14 cellular contexts compared by ENCODE assay signal in the genomic region with DNA sequence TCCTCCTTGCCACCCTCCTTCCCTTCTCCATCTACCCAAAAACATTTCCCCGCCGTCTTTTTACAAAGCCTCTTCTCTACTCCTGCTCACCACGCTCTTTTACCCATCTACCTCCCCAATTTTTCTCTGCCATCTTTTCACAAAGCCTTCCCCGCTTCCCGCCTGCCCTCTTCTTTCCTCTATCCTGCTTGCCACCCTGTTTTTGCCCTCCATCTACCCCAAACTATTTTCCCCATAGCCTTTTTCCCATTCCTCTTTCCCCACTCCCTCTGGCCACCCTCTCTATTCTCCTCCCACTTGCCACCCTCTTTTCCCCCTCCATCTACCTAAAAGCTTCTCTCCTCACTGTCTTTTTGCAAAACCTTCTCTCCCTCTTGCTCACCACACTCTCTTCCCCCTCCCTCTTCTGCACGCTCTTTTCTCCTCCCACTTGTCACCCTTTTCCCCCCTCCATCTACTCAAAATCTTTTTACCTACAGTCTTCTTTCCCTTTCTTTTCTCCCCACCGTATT. TPM values are rescaled to one million over a fixed set of nuclear protein-coding genes. Genes with fewer than 3 reads are reported as not detected.
DNase-seq lines count a peak whose midpoint lies in the region; ATAC-seq, FAIRE-seq and TF ChIP-seq lines count a peak whose summit lies in the region.
"Had no signal": no experiment of that assay in that cellular context is flagged by ENCODE, and none has a peak within 500 bp of the region (broad histone marks: within the 10 kb centered on the region; RNA-seq: fewer than 3 reads in every experiment).

No MANE protein-coding gene starts in this region.

- H2BK20ac ChIP-seq in H9 (ENCODE audit: low read depth, low read length, poor library complexity, severe bottlenecking), result no peak overlapping the region

- peaks cover 0 to 3% of the 10 kb centered on the region in 2 experiments; a peak in 2 of 5 replicates for H3K9me3 Mint-ChIP-seq in H9
- H3K9me3 Mint-ChIP-seq: CD8-positive, alpha-beta T cell had no signal

- peaks cover 11 to 15% of the 10 kb centered on the region in 2 experiments; a peak in 3 of 4 replicates for H3K4me1 Mint-ChIP-seq in H9

- CTCF ChIA-PET in K562 (lab: Yijun Ruan, JAX; ENCODE audit: low intra/inter-chr PET ratio), result no interaction called here

- POLR2A ChIA-PET in K562 (lab: Yijun Ruan, JAX), result interaction anchor here (1.0 to 1.7 kb wide), 5 partner anchors 9 to 36 kb away, joined by 4 to 10 read pairs (median 5); a partner anchor contains a TSS

- no peak overlapping the region for H2BK15ac ChIP-seq in H9 (ENCODE audit: low read depth, low read length)
- no peak overlapping the region for H2BK15ac ChIP-seq in neuronal stem cell (ENCODE audit: low read length)

- FAIRE-seq in K562 (lab: Jason Lieb, UNC), result no peak

- no peak overlapping the region for H3K18ac ChIP-seq in H9 (ENCODE audit: insufficient read length, low read depth, low read length)
- H3K18ac ChIP-seq in neuronal stem cell (ENCODE audit: low read length), result no peak overlapping the region

- H2AFZ ChIP-seq in H9 (ENCODE audit: low read length), result no peak overlapping the region
- H2AFZ ChIP-seq in K562 (ENCODE audit: low read depth, low read length), result peak overlapping the region; percentile 91
- peak overlapping the region; percentile 97 for H2AFZ ChIP-seq in neuronal stem cell (ENCODE audit: low read length)

- H2BK12ac ChIP-seq in H9 (ENCODE audit: insufficient read length, low read depth, low read length), result no peak overlapping the region
- H2BK12ac ChIP-seq in neuronal stem cell (ENCODE audit: low read length), result no peak overlapping the region

- H3T11ph ChIP-seq in H9 (ENCODE audit: low read length), result no peak overlapping the region

- H3K4me1 ChIP-seq in H9 (ENCODE audit: insufficient read depth, low read length), result no peaks in the 10 kb centered on the region
- H3K4me1 ChIP-seq in K562 (replicated peaks in 1 of 2; ENCODE audit: control insufficient read depth in 2 of 2, insufficient read depth in 2 of 2, low read length in 2 of 2), result peaks cover 0 to 24% of the 10 kb centered on the region in 2 experiments; a peak in 3 of 5 replicates
- H3K4me1 ChIP-seq in iPS-18a (ENCODE audit: control insufficient read depth, low read depth, low read length), result no peaks in the 10 kb centered on the region
- peaks cover 2% of the 10 kb centered on the region in 2 donors for H3K4me1 ChIP-seq in neuronal stem cell (ENCODE audit: control insufficient read depth in 2 of 2, insufficient read depth in 1 of 2, low read depth in 1 of 2, low read length in 2 of 2)

- no peaks in the 10 kb centered on the region; the same call in 1 of the 2 replicates for H3K27me3 Mint-ChIP-seq in H9 (ENCODE audit: low read depth)

- H2BK5ac ChIP-seq in H9 (ENCODE audit: insufficient read length, low read length) (no peak overlapping the region), neuronal stem cell (ENCODE audit: low read length) (no peak overlapping the region)

- TF ChIP-seq EP300 in K562 (IDR thresholded peaks at IDR 0.05; ENCODE audit: low read length), result no peak

- no peaks in the 10 kb centered on the region; the same call in 1 of the 2 replicates for H3K79me2 ChIP-seq in H9 (ENCODE audit: insufficient read depth, low read length)
- peaks cover 54% of the 10 kb centered on the region for H3K79me2 ChIP-seq in K562 (ENCODE audit: control insufficient read depth, insufficient read depth, low read length)

- H3K27ac ChIP-seq in H9 (ENCODE audit: insufficient read length, low read depth, low read length) (no peak overlapping the region), K562 (ENCODE audit: extremely low read depth, low read depth, low read length) (no peak overlapping the region; the same call in 2 of the 3 replicates), iPS-18a (ENCODE audit: low read length) (no peak overlapping the region), neuronal stem cell (replicated peaks; ENCODE audit: low read length) (no peak overlapping the region)

- H3K36me3 ChIP-seq in K562 (ENCODE audit: control insufficient read depth, insufficient read depth, low read length) (peaks cover 22% of the 10 kb centered on the region; the same call in 1 of the 3 replicates), iPS-18a (ENCODE audit: control insufficient read depth, low read depth, low read length) (peaks cover under 1% of the 10 kb centered on the region), neuronal stem cell (replicated peaks in 1 of 2; ENCODE audit: control insufficient read depth in 2 of 2, insufficient read depth in 2 of 2, low read length in 2 of 2) (peaks cover 4 to 25% of the 10 kb centered on the region in 2 donors)

- H3K23me2 ChIP-seq in H9 (ENCODE audit: insufficient read length, low read depth, low read length, poor library complexity, severe bottlenecking), result peaks cover 9% of the 10 kb centered on the region

- peak overlapping the region; percentile 83 for H3K4me2 ChIP-seq in H9 (ENCODE audit: insufficient read depth, insufficient read length, low read length)
- H3K4me2 ChIP-seq in K562 (ENCODE audit: insufficient read depth, low read length), result peak overlapping the region; percentile 97
- H3K4me2 ChIP-seq in neuronal stem cell (ENCODE audit: insufficient read depth, low read length, poor library complexity, severe bottlenecking), result peak overlapping the region; percentile 86

- H3K9me3 ChIP-seq in H9 (ENCODE audit: control insufficient read depth, low read depth, low read length) (no peaks in the 10 kb centered on the region), K562 (replicated peaks; ENCODE audit: control insufficient read depth, insufficient read depth, low read depth, low read length) (no peaks in the 10 kb centered on the region), iPS-18a (ENCODE audit: control insufficient read depth, low read depth, low read length) (no peaks in the 10 kb centered on the region), neuronal stem cell (replicated peaks in 1 of 2; ENCODE audit: control insufficient read depth in 2 of 2, insufficient read depth in 1 of 2, low read depth in 1 of 2, low read length in 2 of 2) (no peaks in the 10 kb centered on the region)

- no peak overlapping the region for H3K4me3 Mint-ChIP-seq in H9
- H3K4me3 Mint-ChIP-seq: CD8-positive, alpha-beta T cell had no signal

- DNase-seq in H9, result no peak
- peak in 1 of 4 experiments; percentile 38 for DNase-seq in K562 (ENCODE audit: extremely low read depth in 1 of 4, low spot score in 3 of 4)
- no peak for DNase-seq in neuronal stem cell (ENCODE audit: low spot score)
- no peak for DNase-seq in Right ventricle myocardium inferior (ENCODE audit: missing footprints)
- DNase-seq in NCI-H510A (lab: John Stamatoyannopoulos, UW), result no peak
- DNase-seq in DMS79 treated with DMSO at 0.1 percent for 48 hours (lab: John Stamatoyannopoulos, UW), result no peak
- DNase-seq: CD8-positive, alpha-beta T cell; NCI-H1436 treated with DMSO at 0.1 percent for 48 hours; NCI-H2227 treated with DMSO at 0.1 percent for 48 hours; NCI-H526; SHP77 had no signal

- WGBS in H9 (ENCODE audit: extremely low coverage, insufficient read length, low lambda C conversion rate), result 88% methylated on average over 3 of the region's 7 CpGs
- 5% methylated on average over 7 of the region's 7 CpGs for WGBS in K562 (ENCODE audit: insufficient coverage, low coverage, missing lambda C conversion rate)
- 100% methylated on average over 2 of the region's 7 CpGs; no CpG with 5 or more reads in 1 of the 2 donors for WGBS in neuronal stem cell (ENCODE audit: extremely low coverage in 2 of 2, insufficient read length in 2 of 2, insufficient replicate concordance in 1 of 2), 2 donors

- H4K20me1 ChIP-seq in H9 (ENCODE audit: control insufficient read depth, insufficient read depth, insufficient read length), result no peaks in the 10 kb centered on the region
- peaks cover 5% of the 10 kb centered on the region; the same call in 1 of the 2 replicates for H4K20me1 ChIP-seq in K562 (replicated peaks; ENCODE audit: control insufficient read depth, insufficient read depth, low read length)

- H3K9me1 ChIP-seq in K562 (ENCODE audit: control insufficient read depth, insufficient read depth, low read length), result no peaks in the 10 kb centered on the region

- H2AK5ac ChIP-seq in H9 (ENCODE audit: insufficient read length, low read length) (no peak overlapping the region), neuronal stem cell (ENCODE audit: low read depth, low read length) (no peak overlapping the region)

- no peak for TF ChIP-seq POLR2A in K562 (conservative IDR thresholded peaks at IDR 0.05)

- H3K27ac Mint-ChIP-seq in H9, result no peak overlapping the region
- H3K27ac Mint-ChIP-seq: CD8-positive, alpha-beta T cell had no signal

- H3K56ac ChIP-seq in H9 (ENCODE audit: insufficient read length, low read depth, low read length), result no peak overlapping the region

- in situ Hi-C loops in K562 (cut with MboI), result no loop called here

- H4K91ac ChIP-seq in H9 (ENCODE audit: insufficient read length, low read depth, low read length) (no peak overlapping the region), neuronal stem cell (ENCODE audit: low read depth, low read length, poor library complexity) (no peak overlapping the region)

- H3K79me1 ChIP-seq in H9 (ENCODE audit: insufficient read depth, low read depth, low read length, poor library complexity, severe bottlenecking) (peaks cover 2% of the 10 kb centered on the region), neuronal stem cell (ENCODE audit: low read depth, low read length) (peaks cover 10% of the 10 kb centered on the region)

- no peak for TF ChIP-seq RAD21 in K562 (CRISPR knock-in tag; conservative IDR thresholded peaks at IDR 0.05 in 1 of 2, IDR thresholded peaks at IDR 0.05 in 1 of 2)

- no peak overlapping the region for H2BK120ac ChIP-seq in H9 (ENCODE audit: low read depth, low read length, poor library complexity, severe bottlenecking)
- H2BK120ac ChIP-seq in neuronal stem cell (ENCODE audit: low read depth, low read length), result no peak overlapping the region

- TF ChIP-seq CTCF in H9 (conservative IDR thresholded peaks at IDR 0.05), result no peak
- no peak for TF ChIP-seq CTCF in K562 (IDR thresholded peaks at IDR 0.05 in 2 of 3, conservative IDR thresholded peaks at IDR 0.05 in 1 of 3; ENCODE audit: insufficient read depth in 2 of 3, low read depth in 1 of 3, low read length in 3 of 3)

- H3K27me3 ChIP-seq in H9 (ENCODE audit: insufficient read depth, low read length), result no peaks in the 10 kb centered on the region
- H3K27me3 ChIP-seq in K562 (ENCODE audit: control insufficient read depth in 2 of 2, insufficient read depth in 2 of 2, low read length in 2 of 2), result no peaks in the 10 kb centered on the region
- H3K27me3 ChIP-seq in iPS-18a (ENCODE audit: control insufficient read depth, insufficient read depth, low read length), result no peaks in the 10 kb centered on the region
- no peaks in the 10 kb centered on the region for H3K27me3 ChIP-seq in neuronal stem cell (ENCODE audit: control insufficient read depth in 3 of 3, insufficient read depth in 3 of 3, low read depth in 1 of 3, low read length in 3 of 3)

- H3K14ac ChIP-seq in H9 (ENCODE audit: insufficient read depth, low read length), result no peak overlapping the region
- H3K14ac ChIP-seq in neuronal stem cell (ENCODE audit: low read length), result no peak overlapping the region

- H3K23ac ChIP-seq in H9 (ENCODE audit: insufficient read length, low read depth, low read length), result no peak overlapping the region
- H3K23ac ChIP-seq in neuronal stem cell (ENCODE audit: low read depth, low read length, poor library complexity), result no peak overlapping the region

- ATAC-seq in K562 (peak; percentile 24; the same call in 1 of the 3 replicates), Right ventricle myocardium inferior (no peak)
- ATAC-seq: CD8-positive, alpha-beta T cell; HCT116; Panc1 had no signal

- peaks cover 2 to 13% (median 11%) of the 10 kb centered on the region in 3 experiments; a peak in 5 of 7 replicates for H3K36me3 Mint-ChIP-seq in H9 (ENCODE audit: insufficient read depth in 1 of 3, low read depth in 3 of 3)
- H3K36me3 Mint-ChIP-seq: CD8-positive, alpha-beta T cell had no signal

- H3K9ac ChIP-seq in H9 (ENCODE audit: extremely low read depth, insufficient read length, low read length) (peak overlapping the region; percentile 44), K562 (ENCODE audit: insufficient read depth in 1 of 2, low read depth in 2 of 2, low read length in 2 of 2) (peak overlapping the region; percentile 89), iPS-18a (ENCODE audit: low read length) (peak overlapping the region; percentile 92), neuronal stem cell (ENCODE audit: low read depth, low read length, poor library complexity) (no peak overlapping the region)

- intact Hi-C loops in K562 (cut with micrococcal nuclease), result no loop called here
- intact Hi-C loops in Right ventricle myocardium inferior (cut with DNase I), result no loop called here

- no peak overlapping the region for H4K5ac ChIP-seq in H9 (ENCODE audit: insufficient read length, low read depth, low read length)

- H3K4me3 ChIP-seq in K562 (peak overlapping the region; percentile 86), iPS-18a (ENCODE audit: low read length) (peak overlapping the region; percentile 94), neuronal stem cell (ENCODE audit: low read length in 2 of 2) (peak overlapping the region; percentile 96 to 98)

- no peak overlapping the region for H3K4ac ChIP-seq in H9 (ENCODE audit: low read depth, low read length)
- no peak overlapping the region for H3K4ac ChIP-seq in neuronal stem cell (ENCODE audit: low read length)

- no peak overlapping the region for H4K8ac ChIP-seq in H9 (replicated peaks; ENCODE audit: insufficient read length, low read depth, low read length)
- no peak overlapping the region for H4K8ac ChIP-seq in neuronal stem cell (ENCODE audit: low read depth, low read length)

- no TSS peak for BruUV-seq in K562 (replicated peaks; lab: Mats Ljungman, UMichigan)

RNA-seq across cellular contexts. Expression of a gene that starts 19.4 kb away (rescaled TPM):
- 5.1 and 5.7 TPM in 2 replicates for total RNA-seq in H9 (2021)
- 34.8 and 81.1 TPM in 2 replicates for total RNA-seq in K562 (2011; cell fraction: chromatin; rRNA removed; ENCODE audit: low replicate concordance)
- total RNA-seq in K562 (2011; cell fraction: nucleolus; rRNA removed), result 29.7 and 40.4 TPM in 2 replicates
- total RNA-seq in K562 (2011; cell fraction: nucleoplasm; rRNA removed), result 48.1 and 60.9 TPM in 2 replicates
- total RNA-seq in K562 (2014; rRNA removed), result 6.1 and 6.5 TPM in 2 replicates
- total RNA-seq in K562 (2014; rRNA removed; fragmentation: Illumina TruSeq; extraction: Trizol), result 13.5 and 13.9 TPM in 2 replicates
- total RNA-seq in K562 (2015; rRNA removed; fragmentation: Illumina TruSeq; extraction: Trizol), result 10.5 and 12.8 TPM in 2 replicates
- 13.5 and 14.2 TPM in 2 replicates for total RNA-seq in K562 (2021)
- polyA plus RNA-seq in K562 (2011; rRNA removed), result 21.9 and 24.1 TPM in 2 replicates
- polyA plus RNA-seq in K562 (2011; cell fraction: cytosol; rRNA removed), result 5.6 and 11.8 TPM in 2 replicates
- polyA plus RNA-seq in K562 (2011; cell fraction: nucleus; rRNA removed), result 30.2 and 31.5 TPM in 2 replicates
- polyA plus RNA-seq in K562 (2012), result 12.9 and 20.0 TPM in 2 replicates
- 15.8 and 17.2 TPM in 2 replicates for polyA plus RNA-seq in K562 (2014; fragmentation: Illumina TruSeq; extraction: Trizol)
- 1 to 10 TPM; 3.3 to 3.7 TPM for polyA plus RNA-seq in K562 (2014; fragmentation: Nextera tagmentation; extraction: Ambion mirVana)
- polyA plus RNA-seq in K562 (2014; rRNA removed), result 18.0 and 20.0 TPM in 2 replicates
- 17.6 and 20.0 TPM in 2 replicates for polyA minus RNA-seq in K562 (2011; rRNA and poly(A)+ RNA removed)
- 6.1 and 6.8 TPM in 2 replicates for polyA minus RNA-seq in K562 (2011; cell fraction: cytosol; rRNA and poly(A)+ RNA removed)
- polyA minus RNA-seq in K562 (2011; cell fraction: nucleus; rRNA and poly(A)+ RNA removed), result 11.4 and 21.9 TPM in 2 replicates
- 4.1 TPM for polyA plus RNA-seq in neuronal stem cell (2013, experiment 1 of 2)
- polyA plus RNA-seq in neuronal stem cell (2013, experiment 2 of 2), result 4.4 TPM
- total RNA-seq in Right ventricle myocardium inferior, result 9.2 TPM

RNA-seq across cellular contexts. Expression of a gene that starts 36.6 kb away (rescaled TPM):
- 2,548 and 2,552 TPM in 2 replicates for total RNA-seq in H9 (2021)
- 854 and 1,455 TPM in 2 replicates for total RNA-seq in K562 (2011; cell fraction: chromatin; rRNA removed; ENCODE audit: low replicate concordance)
- 1,835 and 1,893 TPM in 2 replicates for total RNA-seq in K562 (2011; cell fraction: nucleolus; rRNA removed)
- 1,718 and 2,743 TPM in 2 replicates for total RNA-seq in K562 (2011; cell fraction: nucleoplasm; rRNA removed)
- 4,051 and 4,420 TPM in 2 replicates for total RNA-seq in K562 (2014; rRNA removed)
- total RNA-seq in K562 (2014; rRNA removed; fragmentation: Illumina TruSeq; extraction: Trizol), result 2,268 and 2,618 TPM in 2 replicates
- 3,776 and 3,843 TPM in 2 replicates for total RNA-seq in K562 (2015; rRNA removed; fragmentation: Illumina TruSeq; extraction: Trizol)
- total RNA-seq in K562 (2021), result 2,303 and 2,318 TPM in 2 replicates
- 3,764 and 5,908 TPM in 2 replicates for polyA plus RNA-seq in K562 (2011; rRNA removed)
- 7,594 and 7,810 TPM in 2 replicates for polyA plus RNA-seq in K562 (2011; cell fraction: cytosol; rRNA removed)
- polyA plus RNA-seq in K562 (2011; cell fraction: nucleus; rRNA removed), result 2,830 and 3,465 TPM in 2 replicates
- polyA plus RNA-seq in K562 (2012), result 3,329 and 5,405 TPM in 2 replicates
- 3,833 and 4,270 TPM in 2 replicates for polyA plus RNA-seq in K562 (2014; fragmentation: Illumina TruSeq; extraction: Trizol)
- polyA plus RNA-seq in K562 (2014; fragmentation: Nextera tagmentation; extraction: Ambion mirVana), result 1,000 to 10,000 TPM; 3,894 to 5,311 TPM
- 3,427 and 3,846 TPM in 2 replicates for polyA plus RNA-seq in K562 (2014; rRNA removed)
- 4,917 and 6,085 TPM in 2 replicates for polyA minus RNA-seq in K562 (2011; rRNA and poly(A)+ RNA removed)
- 3,397 and 3,535 TPM in 2 replicates for polyA minus RNA-seq in K562 (2011; cell fraction: cytosol; rRNA and poly(A)+ RNA removed)
- polyA minus RNA-seq in K562 (2011; cell fraction: nucleus; rRNA and poly(A)+ RNA removed), result 973 and 1,854 TPM in 2 replicates
- polyA plus RNA-seq in neuronal stem cell (2013, experiment 1 of 2), result 3,697 TPM
- polyA plus RNA-seq in neuronal stem cell (2013, experiment 2 of 2), result 3,656 TPM
- 693 TPM for total RNA-seq in Right ventricle myocardium inferior

RNA-seq across cellular contexts. Expression of a gene that starts 57.2 kb away (rescaled TPM):
- total RNA-seq in H9 (2021), result 33.5 and 34.2 TPM in 2 replicates
- 93.5 and 120 TPM in 2 replicates for total RNA-seq in K562 (2011; cell fraction: chromatin; rRNA removed; ENCODE audit: low replicate concordance)
- 59.6 and 64.0 TPM in 2 replicates for total RNA-seq in K562 (2011; cell fraction: nucleolus; rRNA removed)
- 84.3 and 102 TPM in 2 replicates for total RNA-seq in K562 (2011; cell fraction: nucleoplasm; rRNA removed)
- 29.5 and 31.6 TPM in 2 replicates for total RNA-seq in K562 (2014; rRNA removed)
- total RNA-seq in K562 (2014; rRNA removed; fragmentation: Illumina TruSeq; extraction: Trizol), result 11.4 and 14.2 TPM in 2 replicates
- 21.7 and 25.6 TPM in 2 replicates for total RNA-seq in K562 (2015; rRNA removed; fragmentation: Illumina TruSeq; extraction: Trizol)
- 37.7 and 47.6 TPM in 2 replicates for total RNA-seq in K562 (2021)
- 15.6 and 19.3 TPM in 2 replicates for polyA plus RNA-seq in K562 (2011; rRNA removed)
- polyA plus RNA-seq in K562 (2011; cell fraction: cytosol; rRNA removed), result 15.7 and 25.0 TPM in 2 replicates
- 121 and 125 TPM in 2 replicates for polyA plus RNA-seq in K562 (2011; cell fraction: nucleus; rRNA removed)
- 32.5 and 45.1 TPM in 2 replicates for polyA plus RNA-seq in K562 (2012)
- polyA plus RNA-seq in K562 (2014; fragmentation: Illumina TruSeq; extraction: Trizol), result 20.9 and 29.8 TPM in 2 replicates
- 1 to 10 TPM; 1.8 to 2.1 TPM for polyA plus RNA-seq in K562 (2014; fragmentation: Nextera tagmentation; extraction: Ambion mirVana)
- polyA plus RNA-seq in K562 (2014; rRNA removed), result 34.8 and 39.3 TPM in 2 replicates
- polyA minus RNA-seq in K562 (2011; rRNA and poly(A)+ RNA removed), result 14.0 and 16.6 TPM in 2 replicates
- polyA minus RNA-seq in K562 (2011; cell fraction: cytosol; rRNA and poly(A)+ RNA removed), result 7.3 and 9.5 TPM in 2 replicates
- 19.9 and 22.7 TPM in 2 replicates for polyA minus RNA-seq in K562 (2011; cell fraction: nucleus; rRNA and poly(A)+ RNA removed)
- polyA plus RNA-seq in neuronal stem cell (2013, experiment 1 of 2), result 21.0 TPM
- 21.3 TPM for polyA plus RNA-seq in neuronal stem cell (2013, experiment 2 of 2)
- 20.9 TPM for total RNA-seq in Right ventricle myocardium inferior
